ENCODE assay signal across 14 cellular contexts in the genomic region with DNA sequence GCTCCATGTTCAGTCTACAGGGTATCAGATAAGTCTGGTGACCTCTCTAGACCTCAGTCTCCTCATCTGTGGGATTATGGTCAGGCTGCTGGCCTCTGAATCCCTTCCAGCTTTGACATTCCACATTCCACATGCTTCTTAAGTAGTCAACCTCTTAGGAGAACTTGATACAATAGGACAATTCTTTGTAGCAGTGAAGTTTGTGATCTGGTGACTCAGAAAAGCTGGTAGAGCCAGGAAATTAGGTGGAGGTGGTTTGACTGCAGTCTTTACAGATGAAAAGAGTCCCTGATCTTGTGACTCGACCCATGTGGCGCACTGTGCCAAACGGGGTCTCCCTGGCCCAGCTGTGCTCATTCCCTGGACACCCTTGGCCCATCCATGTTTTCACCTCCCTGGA.
DNase-seq lines count a peak whose midpoint lies in the region; ATAC-seq and TF ChIP-seq lines count a peak whose summit lies in the region.
"Had no signal": no experiment of that assay in that cellular context is flagged by ENCODE, and none has a peak within 500 bp of the region (broad histone marks: within the 10 kb centered on the region; RNA-seq: fewer than 3 reads in every experiment).

No MANE protein-coding gene starts in this region.

- no peak overlapping the region for H3K4me3 Mint-ChIP-seq in naive thymus-derived CD8-positive, alpha-beta T cell
- H3K4me3 Mint-ChIP-seq: B cell; CD4-positive, alpha-beta T cell had no signal

- H3K9me2 ChIP-seq in HCT116 (ENCODE audit: insufficient read depth) (no peaks in the 10 kb centered on the region), PC-9 (ENCODE audit: insufficient read depth) (no peaks in the 10 kb centered on the region)

- DNase-seq in HCT116 (ENCODE audit: low read depth, low spot score) (peak; percentile 28), PC-9 (peak; percentile 13 to 52), epithelial cell of esophagus (ENCODE audit: low read depth) (peak; percentile 9), retinal pigment epithelial cell (ENCODE audit: low read depth) (peak; percentile 13), erythroblast (lab: John Stamatoyannopoulos, UW) (no peak)
- DNase-seq in naive thymus-derived CD8-positive, alpha-beta T cell: no peak
- DNase-seq: C1 segment of cervical spinal cord; CD4-positive, alpha-beta T cell; DMS79; HCEC 1CT had no signal

- H3K79me2 ChIP-seq in HCT116 (ENCODE audit: insufficient read depth, low read length): no peaks in the 10 kb centered on the region
- H3K79me2 ChIP-seq in PC-9 (ENCODE audit: low read depth): no peaks in the 10 kb centered on the region

- no peaks in the 10 kb centered on the region for H3F3A ChIP-seq in PC-9 (ENCODE audit: insufficient read depth, low read depth)

- H3K4me3 ChIP-seq in HCT116 (replicated peaks in 1 of 2; ENCODE audit: low read depth in 1 of 2, low read length in 2 of 2) (no peak overlapping the region), PC-9 (no peak overlapping the region), epithelial cell of esophagus (ENCODE audit: low read length) (no peak overlapping the region), retinal pigment epithelial cell (ENCODE audit: low read length) (no peak overlapping the region)
- H3K4me3 ChIP-seq: GM12878 had no signal

- TF ChIP-seq CTCF in HCT116 (IDR thresholded peaks at IDR 0.05 in 2 of 3, conservative IDR thresholded peaks at IDR 0.05 in 1 of 3; ENCODE audit: borderline replicate concordance in 1 of 3, insufficient read depth in 1 of 3, low read depth in 2 of 3, low read length in 2 of 3) (no peak), PC-9 (conservative IDR thresholded peaks at IDR 0.05) (no peak), epithelial cell of esophagus (IDR thresholded peaks at IDR 0.05; ENCODE audit: insufficient read depth, low read depth, low read length, missing control alignments) (no peak), retinal pigment epithelial cell (conservative IDR thresholded peaks at IDR 0.05; ENCODE audit: low read depth, low read length) (no peak)

- RAD21 ChIA-PET in HCT116 (lab: Charles Lee; ENCODE audit: low non-redundant PET in 1 of 2, low total read pairs in 2 of 2, uncharacterized antibody in 2 of 2, unreplicated experiment in 2 of 2): interaction anchor here in 1 of 2 experiments (0.6 kb wide), 1 partner anchor 48 kb away, joined by 3 read pairs; no protein-coding TSS in a partner anchor

- H3K9me3 Mint-ChIP-seq in naive thymus-derived CD8-positive, alpha-beta T cell: peaks cover 0 to 6% (median 0%) of the 10 kb centered on the region in 9 donors
- H3K9me3 Mint-ChIP-seq: CD4-positive, alpha-beta T cell had no signal

- POLR2A ChIA-PET in HCT116 (lab: Charles Lee): no interaction called here
- POLR2A ChIA-PET in PC-9 (lab: Charles Lee; ENCODE audit: unreplicated experiment): no interaction called here
- POLR2A ChIA-PET in naive thymus-derived CD8-positive, alpha-beta T cell (lab: Charles Lee): no interaction called here

- H3K9ac ChIP-seq in HCT116 (ENCODE audit: low read length): no peak overlapping the region

- TF ChIP-seq RAD21 in HCT116 (IDR thresholded peaks at IDR 0.05; ENCODE audit: low read depth): no peak

- no peak overlapping the region for H2AFZ ChIP-seq in HCT116 (ENCODE audit: low read depth, low read length, poor library complexity, severe bottlenecking)
- no peak overlapping the region for H2AFZ ChIP-seq in PC-9

- H3K4me1 Mint-ChIP-seq in naive thymus-derived CD8-positive, alpha-beta T cell: no peaks in the 10 kb centered on the region
- H3K4me1 Mint-ChIP-seq: B cell had no signal

- BruUV-seq in HCT116 (replicated peaks; lab: Mats Ljungman, UMichigan) (no TSS peak), PC-9 (replicated peaks; lab: Mats Ljungman, UMichigan) (no TSS peak)

- H3K27me3 Mint-ChIP-seq in naive thymus-derived CD8-positive, alpha-beta T cell: peaks cover 1 to 10% (median 4%) of the 10 kb centered on the region in 5 donors
- H3K27me3 Mint-ChIP-seq: CD4-positive, alpha-beta T cell had no signal

- H3K36me3 Mint-ChIP-seq in naive thymus-derived CD8-positive, alpha-beta T cell: peaks cover 0 to 2% (median 0%) of the 10 kb centered on the region in 3 donors

- H3K9me3 ChIP-seq in HCT116 (ENCODE audit: control insufficient read depth in 1 of 2, insufficient read depth in 1 of 2, low read depth in 1 of 2, low read length in 2 of 2): no peaks in the 10 kb centered on the region
- no peaks in the 10 kb centered on the region for H3K9me3 ChIP-seq in PC-9 (ENCODE audit: insufficient read depth, low read depth)

- H3K27me3 ChIP-seq in HCT116 (ENCODE audit: insufficient read depth, low read length): no peaks in the 10 kb centered on the region
- no peaks in the 10 kb centered on the region for H3K27me3 ChIP-seq in PC-9 (ENCODE audit: insufficient read depth, low read depth)

- CTCF ChIA-PET in HCT116 (lab: Charles Lee) (interaction anchor here (1.1 kb wide), 1 partner anchor 274 kb away, joined by 3 read pairs; no protein-coding TSS in a partner anchor), PC-9 (lab: Charles Lee) (no interaction called here)

- H3K4me1 ChIP-seq in HCT116 (ENCODE audit: control insufficient read depth in 1 of 2, insufficient read depth in 2 of 2, low read length in 2 of 2) (peaks cover 0 to 9% of the 10 kb centered on the region in 2 experiments; a peak in 2 of 4 replicates), PC-9 (replicated peaks; ENCODE audit: insufficient read depth) (no peaks in the 10 kb centered on the region)

- ATAC-seq in HCT116 (peak; percentile 63), HG03135 (IDR thresholded peaks at IDR 0.05; ENCODE audit: unreplicated experiment) (no peak)
- no peak for ATAC-seq in naive thymus-derived CD8-positive, alpha-beta T cell
- ATAC-seq: GM12878, HepG2 had no signal

- H3K36me3 ChIP-seq in HCT116 (ENCODE audit: control insufficient read depth in 1 of 2, insufficient read depth in 2 of 2, low read length in 2 of 2) (no peaks in the 10 kb centered on the region), PC-9 (ENCODE audit: low read depth) (no peaks in the 10 kb centered on the region)

- no peaks in the 10 kb centered on the region for H4K20me1 ChIP-seq in HCT116 (ENCODE audit: insufficient read depth)
- no peaks in the 10 kb centered on the region for H4K20me1 ChIP-seq in PC-9 (ENCODE audit: insufficient read depth)

- H3K27ac Mint-ChIP-seq in naive thymus-derived CD8-positive, alpha-beta T cell: peak overlapping the region in 1 of 10 donors; percentile 18
- H3K27ac Mint-ChIP-seq: B cell; CD4-positive, alpha-beta T cell had no signal

- peak overlapping the region; percentile 31; the same call in 1 of the 2 replicates for H3K4me2 ChIP-seq in HCT116 (ENCODE audit: low read length)
- no peak overlapping the region for H3K4me2 ChIP-seq in PC-9

- H3K27ac ChIP-seq in HCT116 (ENCODE audit: low read depth, low read length) (no peak overlapping the region), PC-9 (no peak overlapping the region)

- TF ChIP-seq POLR2A in HCT116 (IDR thresholded peaks at IDR 0.05; ENCODE audit: borderline replicate concordance, extremely low read depth, insufficient read depth, insufficient read length): no peak
- no peak for TF ChIP-seq POLR2A in erythroblast (IDR thresholded peaks at IDR 0.05; ENCODE audit: low read length)

- intact Hi-C loops in HCT116 (cut with micrococcal nuclease) (no loop called here), PC-9 (cut with micrococcal nuclease; ENCODE audit: unreplicated experiment) (no loop called here)

TF ChIP-seq in HCT116, 20 proteins besides CTCF, POLR2A, EP300 and RAD21:
- TF ChIP-seq JUND (IDR thresholded peaks at IDR 0.05): no peak
- no peak for TF ChIP-seq TCF7L2 (IDR thresholded peaks at IDR 0.05; ENCODE audit: borderline replicate concordance, extremely low read depth, insufficient read depth, insufficient read length)
- TF ChIP-seq SP1 (IDR thresholded peaks at IDR 0.05; ENCODE audit: low read depth): 0 out of 2 replicates have a peak, but pooled peaks have one; percentile 7

Comparison
In these comparisons a context has a peak if more than half of its experiments do, and no peak if none do; other contexts are left out.
1. DNase-seq: peak in HCT116 (single experiment), PC-9 (2 of 2), epithelial cell of esophagus (single experiment) and retinal pigment epithelial cell (single experiment); none in naive thymus-derived CD8-positive, alpha-beta T cell (0 of 10) and erythroblast (0 of 2).